ENCODE assay signal across 8 cellular contexts in the genomic region with DNA sequence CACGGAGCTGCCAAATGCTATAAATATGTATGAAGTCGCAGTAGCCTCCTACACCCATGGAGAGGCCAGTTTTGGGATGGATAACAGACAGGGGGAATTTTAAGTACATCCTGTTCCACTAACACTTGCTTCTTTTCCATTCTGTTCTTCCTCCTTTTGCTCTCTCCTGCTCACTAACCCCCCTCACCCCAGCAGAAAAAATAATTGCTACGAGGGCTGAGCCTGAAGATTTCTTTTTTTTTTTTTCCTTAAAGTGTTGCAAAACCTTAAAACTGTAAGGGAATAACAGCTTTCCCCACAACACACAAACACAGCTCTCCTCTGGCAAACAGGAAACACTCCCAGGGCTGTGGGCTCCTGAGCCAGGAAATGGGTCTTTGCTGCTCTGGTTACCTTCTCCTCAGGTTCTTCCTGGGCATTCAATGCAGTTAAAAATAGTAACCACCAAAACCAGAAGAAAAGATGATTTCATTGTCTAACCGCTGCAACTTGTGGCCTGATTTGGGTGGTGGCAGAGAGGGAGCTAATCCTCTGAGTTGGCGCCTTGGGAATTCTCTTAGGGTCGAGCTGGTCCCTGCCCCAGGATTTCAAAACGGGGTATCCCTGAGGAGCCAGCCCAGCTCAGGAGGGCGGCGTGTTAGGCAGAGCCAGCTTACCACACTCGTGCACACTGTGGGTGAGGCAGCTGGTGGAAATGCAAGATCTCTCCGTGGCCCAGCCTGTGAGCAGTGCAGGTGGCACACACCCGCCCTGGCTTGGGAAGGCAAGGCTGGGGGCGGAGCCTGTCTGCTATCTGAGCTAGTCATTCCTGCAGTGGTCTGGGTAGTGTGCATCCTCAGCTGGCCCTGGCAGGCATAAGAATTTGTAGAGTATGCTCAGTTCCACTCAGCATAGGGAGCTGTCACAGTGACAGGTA. TPM values are rescaled to one million over a fixed set of nuclear protein-coding genes. Genes with fewer than 3 reads are reported as not detected.
DNase-seq lines count a peak whose midpoint lies in the region; ATAC-seq and TF ChIP-seq lines count a peak whose summit lies in the region.

No MANE protein-coding gene starts in this region.

- H4K20me1 ChIP-seq in MM.1S (ENCODE audit: insufficient read depth, low read length) (no peaks in the 10 kb centered on the region), OCI-LY7 (ENCODE audit: insufficient read depth, low read length) (no peaks in the 10 kb centered on the region)

- H3K36me3 ChIP-seq in MM.1S (replicated peaks; ENCODE audit: insufficient read depth, low read length) = no peaks in the 10 kb centered on the region
- H3K36me3 ChIP-seq in OCI-LY7 (ENCODE audit: insufficient read depth, low read length) = no peaks in the 10 kb centered on the region

- H3K27ac Mint-ChIP-seq in activated CD4-positive, alpha-beta T cell treated with anti-CD3 and anti-CD28 coated beads, Interleukin-2, amount 10 ng/mL, durations not matched to agents 7 days and 5 days = peak overlapping the region; percentile 84
- H3K27ac Mint-ChIP-seq in effector memory CD8-positive, alpha-beta T cell = peak overlapping the region; percentile 69 to 72
- peak overlapping the region; percentile 62 to 93 (median 80) for H3K27ac Mint-ChIP-seq in naive thymus-derived CD8-positive, alpha-beta T cell

- no TSS peak for BruUV-seq in OCI-LY7 (replicated peaks; lab: Mats Ljungman, UMichigan)

- no peaks in the 10 kb centered on the region for H3K9me2 ChIP-seq in MM.1S (replicated peaks; ENCODE audit: insufficient read depth, low read length)
- H3K9me2 ChIP-seq in OCI-LY7 (ENCODE audit: insufficient read depth, low read length) = no peaks in the 10 kb centered on the region

- CTCF ChIA-PET in activated CD4-positive, alpha-beta T cell treated with anti-CD3 and anti-CD28 coated beads, Interleukin-2, amount 10 ng/mL, durations not matched to agents 7 days and 5 days (lab: Charles Lee) = interaction anchor here (0.5 to 1.8 kb wide), 8 partner anchors 12 to 98 kb away, joined by 3 to 8 read pairs (median 4); no protein-coding TSS in a partner anchor
- CTCF ChIA-PET in OCI-LY7 (lab: Charles Lee; ENCODE audit: unreplicated experiment) = interaction anchor here (1.2 kb wide), 1 partner anchor 12 kb away, joined by 4 read pairs; no protein-coding TSS in a partner anchor

- TF ChIP-seq CTCF in MM.1S (IDR thresholded peaks at IDR 0.05; ENCODE audit: low read length) (no peak), OCI-LY7 (conservative IDR thresholded peaks at IDR 0.05; ENCODE audit: low read length) (no peak)

- no peaks in the 10 kb centered on the region for H3K27me3 ChIP-seq in MM.1S (replicated peaks; ENCODE audit: insufficient read depth, low read length)

- H3K27ac ChIP-seq in MM.1S (ENCODE audit: low read length) = peak overlapping the region; percentile 95
- H3K27ac ChIP-seq in OCI-LY7 (ENCODE audit: low read depth, low read length, poor library complexity, severe bottlenecking) = no peak overlapping the region

- DNase-seq in NCI-H1417 (lab: John Stamatoyannopoulos, UW) = peak; percentile 13 to 71 (median 26)
- no peak for DNase-seq in NCI-H1417 treated with DMSO at 0.1 percent for 48 hours (lab: John Stamatoyannopoulos, UW)
- peak; percentile 96 for DNase-seq in MM.1S
- DNase-seq in activated CD4-positive, alpha-beta T cell treated with anti-CD3 and anti-CD28 coated beads, Interleukin-2, amount 10 ng/mL, durations not matched to agents 7 days and 5 days = peak; percentile 75
- DNase-seq in effector memory CD8-positive, alpha-beta T cell = peak; percentile 7 to 21 (median 19)
- DNase-seq in naive thymus-derived CD8-positive, alpha-beta T cell = peak; percentile 26 to 69 (median 35)
- peak; percentile 54 for DNase-seq in stimulated activated naive CD4-positive, alpha-beta T cell treated with Interleukin-2 at 50 U/mL for 16 hours (lab: John Stamatoyannopoulos, UW)
- DNase-seq in OCI-LY7 (ENCODE audit: low spot score) = no peak

- H3K79me2 ChIP-seq in MM.1S (ENCODE audit: low read length) = no peaks in the 10 kb centered on the region
- no peaks in the 10 kb centered on the region for H3K79me2 ChIP-seq in OCI-LY7 (ENCODE audit: insufficient read depth, low read depth, low read length)

- H3F3A ChIP-seq in MM.1S (ENCODE audit: insufficient read depth, low read length) = peaks cover 15% of the 10 kb centered on the region

- peaks cover 17% of the 10 kb centered on the region for H3K4me1 ChIP-seq in MM.1S (ENCODE audit: low read length)
- no peaks in the 10 kb centered on the region for H3K4me1 ChIP-seq in OCI-LY7 (ENCODE audit: insufficient read depth, low read length, poor library complexity, severe bottlenecking)

- peaks cover 20% of the 10 kb centered on the region for H3K27me3 Mint-ChIP-seq in activated CD4-positive, alpha-beta T cell treated with anti-CD3 and anti-CD28 coated beads, Interleukin-2, amount 10 ng/mL, durations not matched to agents 7 days and 5 days
- H3K27me3 Mint-ChIP-seq in effector memory CD8-positive, alpha-beta T cell = peaks cover 54 to 64% of the 10 kb centered on the region in 2 donors
- peaks cover 0 to 7% (median 3%) of the 10 kb centered on the region in 5 donors for H3K27me3 Mint-ChIP-seq in naive thymus-derived CD8-positive, alpha-beta T cell

- peak overlapping the region; percentile 54 for H3K4me3 Mint-ChIP-seq in activated CD4-positive, alpha-beta T cell treated with anti-CD3 and anti-CD28 coated beads, Interleukin-2, amount 10 ng/mL, durations not matched to agents 7 days and 5 days
- peak overlapping the region; percentile 72 to 73 for H3K4me3 Mint-ChIP-seq in effector memory CD8-positive, alpha-beta T cell
- H3K4me3 Mint-ChIP-seq in naive thymus-derived CD8-positive, alpha-beta T cell = peak overlapping the region; percentile 64 to 88 (median 80)

- peak; percentile 90 for ATAC-seq in effector memory CD8-positive, alpha-beta T cell (replicated peaks)
- peak; percentile 95 to 96 for ATAC-seq in naive thymus-derived CD8-positive, alpha-beta T cell

- H3K36me3 Mint-ChIP-seq in activated CD4-positive, alpha-beta T cell treated with anti-CD3 and anti-CD28 coated beads, Interleukin-2, amount 10 ng/mL, durations not matched to agents 7 days and 5 days (ENCODE audit: low read depth) = peaks cover 1% of the 10 kb centered on the region
- no peaks in the 10 kb centered on the region for H3K36me3 Mint-ChIP-seq in effector memory CD8-positive, alpha-beta T cell (ENCODE audit: insufficient read depth)
- no peaks in the 10 kb centered on the region for H3K36me3 Mint-ChIP-seq in naive thymus-derived CD8-positive, alpha-beta T cell

- H3K4me3 ChIP-seq in MM.1S (ENCODE audit: low read length) (peak overlapping the region; percentile 62), OCI-LY7 (ENCODE audit: low read depth, low read length, poor library complexity, severe bottlenecking) (no peak overlapping the region)

- POLR2A ChIA-PET in activated CD4-positive, alpha-beta T cell treated with anti-CD3 and anti-CD28 coated beads, Interleukin-2, amount 10 ng/mL, durations not matched to agents 7 days and 5 days (lab: Charles Lee) = interaction anchor here (0.7 kb wide), 1 partner anchor 80 kb away, joined by 3 read pairs; no protein-coding TSS in a partner anchor
- POLR2A ChIA-PET in naive thymus-derived CD8-positive, alpha-beta T cell (lab: Charles Lee) = interaction anchor here (0.7 to 1.2 kb wide), 6 partner anchors 16 to 1489 kb away, joined by 3 to 4 read pairs (median 4); no protein-coding TSS in a partner anchor
- POLR2A ChIA-PET in OCI-LY7 (lab: Charles Lee) = interaction anchor here (0.6 kb wide), 1 partner anchor 11 kb away, joined by 3 read pairs; no protein-coding TSS in a partner anchor

- H2AFZ ChIP-seq in MM.1S (ENCODE audit: low read length) = peak overlapping the region; percentile 73
- no peak overlapping the region for H2AFZ ChIP-seq in OCI-LY7 (ENCODE audit: low read length)

- peak overlapping the region; percentile 85 for H3K4me2 ChIP-seq in MM.1S (ENCODE audit: low read depth, low read length)
- H3K4me2 ChIP-seq in OCI-LY7 (ENCODE audit: low read length) = no peak overlapping the region

- H3K9ac ChIP-seq in MM.1S (ENCODE audit: low read length) = peak overlapping the region; percentile 71

- H3K4me1 Mint-ChIP-seq in activated CD4-positive, alpha-beta T cell treated with anti-CD3 and anti-CD28 coated beads, Interleukin-2, amount 10 ng/mL, durations not matched to agents 7 days and 5 days = peaks cover 64% of the 10 kb centered on the region
- peaks cover 12 to 18% of the 10 kb centered on the region in 2 donors for H3K4me1 Mint-ChIP-seq in effector memory CD8-positive, alpha-beta T cell (ENCODE audit: low read depth in 2 of 2)
- peaks cover 23 to 39% (median 24%) of the 10 kb centered on the region in 4 donors for H3K4me1 Mint-ChIP-seq in naive thymus-derived CD8-positive, alpha-beta T cell

- H3K9me3 ChIP-seq in MM.1S (replicated peaks; ENCODE audit: insufficient read depth, low read length) (no peaks in the 10 kb centered on the region), OCI-LY7 (ENCODE audit: low read length) (no peaks in the 10 kb centered on the region)

- H3K9me3 Mint-ChIP-seq in activated CD4-positive, alpha-beta T cell treated with anti-CD3 and anti-CD28 coated beads, Interleukin-2, amount 10 ng/mL, durations not matched to agents 7 days and 5 days = no peaks in the 10 kb centered on the region
- H3K9me3 Mint-ChIP-seq in effector memory CD8-positive, alpha-beta T cell = no peaks in the 10 kb centered on the region
- H3K9me3 Mint-ChIP-seq in naive thymus-derived CD8-positive, alpha-beta T cell = peaks cover 0 to 1% (median 0%) of the 10 kb centered on the region in 9 donors

- intact Hi-C loops in OCI-LY7 (cut with micrococcal nuclease; ENCODE audit: unreplicated experiment) = no loop called here

RNA-seq across cellular contexts. Expression of gene EMP1, which starts 17.1 kb away (rescaled TPM):
- total RNA-seq in activated CD4-positive, alpha-beta T cell treated with anti-CD3 and anti-CD28 coated beads, Interleukin-2, amount 10 ng/mL, durations not matched to agents 7 days and 5 days = 10 to 100 TPM; 35.0 to 36.1 TPM
- total RNA-seq in naive thymus-derived CD8-positive, alpha-beta T cell = 1 to 10 TPM; 2.2 to 2.9 TPM
- under 1 TPM in 2 of 3 donors, not detected in 1; 0.14 to 0.23 TPM for polyA plus RNA-seq in naive thymus-derived CD8-positive, alpha-beta T cell
- total RNA-seq in OCI-LY7 (2014; rRNA removed; shearing (Covaris generic)) = 0.03 TPM in 1 of 2 replicates, not detected in the other
- total RNA-seq in OCI-LY7 (2022) = 0.40 TPM in 1 of 2 replicates, not detected in the other

Comparison
In these comparisons a context has a peak if more than half of its experiments do, and no peak if none do; other contexts are left out.
1. DNase-seq: peak in NCI-H1417 (3 of 3), MM.1S (single experiment), activated CD4-positive, alpha-beta T cell treated with anti-CD3 and anti-CD28 coated beads, Interleukin-2, amount 10 ng/mL, durations not matched to agents 7 days and 5 days (single experiment), effector memory CD8-positive, alpha-beta T cell (3 of 3), naive thymus-derived CD8-positive, alpha-beta T cell (10 of 10) and stimulated activated naive CD4-positive, alpha-beta T cell treated with Interleukin-2 at 50 U/mL for 16 hours (single experiment); none in NCI-H1417 treated with DMSO at 0.1 percent for 48 hours (single experiment) and OCI-LY7 (single experiment).
2. RNA of gene EMP1, which starts 17.1 kb away (total RNA-seq): 35.0 to 36.1 TPM in activated CD4-positive, alpha-beta T cell treated with anti-CD3 and anti-CD28 coated beads, Interleukin-2, amount 10 ng/mL, durations not matched to agents 7 days and 5 days; 2.2 to 2.9 TPM in naive thymus-derived CD8-positive, alpha-beta T cell and 0.03 to 0.40 TPM in OCI-LY7; every median in the first group is over 4 times any median in the second.
3. Peak in every context shown above with its lines, with median percentiles within 50 percentile points of each other: H3K27ac Mint-ChIP-seq and H3K4me3 Mint-ChIP-seq.